ENCODE assay signal across 11 cellular contexts in genomic region chr19:43356749-43357148, GRCh38. TPM values are rescaled to one million over a fixed set of nuclear protein-coding genes. Genes with fewer than 3 reads are reported as not detected.
"Had no signal": no experiment of that assay in that cellular context is flagged by ENCODE, and none has a peak within 500 bp of the region (broad histone marks: within the 10 kb centered on the region; RNA-seq: fewer than 3 reads in every experiment).

No MANE protein-coding gene starts in this region.

RNA-seq across cellular contexts. Expression of gene CD177, which starts 3.3 kb away (rescaled TPM):
- total RNA-seq: activated CD4-positive, alpha-beta memory T cell treated with anti-CD3 and anti-CD28 coated beads, Interleukin-2, amount 10 ng/mL, durations not matched to agents 7 days and 5 days; activated CD4-positive, alpha-beta T cell treated with anti-CD3 and anti-CD28 coated beads for 36 hours; activated CD4-positive, alpha-beta T cell treated with anti-CD3 and anti-CD28 coated beads, Interleukin-2, amount 10 ng/mL, durations not matched to agents 7 days and 5 days; activated CD8-positive, alpha-beta memory T cell treated with anti-CD3 and anti-CD28 coated beads, Interleukin-2, amount 10 ng/mL, durations not matched to agents 7 days and 5 days; activated CD8-positive, alpha-beta T cell treated with anti-CD3 and anti-CD28 coated beads, Interleukin-2, amount 10 ng/mL, durations not matched to agents 7 days and 5 days; activated naive CD8-positive, alpha-beta T cell treated with anti-CD3 and anti-CD28 coated beads, Interleukin-2, amount 10 ng/mL, durations not matched to agents 7 days and 5 days; activated T-helper 2 cell treated with anti-CD3 and anti-CD28 coated beads, Interferon-gamma antibody, Interleukin-2, Interleukin-4, amounts not matched to agents 10 μg/mL and 5 μg/mL and 100 μg/mL, durations not matched to agents 14 hours and 24 hours and 36 hours; ascending aorta; cardiac muscle cell; chondrocyte had no signal
- polyA plus RNA-seq: cardiac muscle cell had no signal

RNA-seq across cellular contexts. Expression of gene TEX101, which starts 57.9 kb away (rescaled TPM):
- total RNA-seq: activated CD4-positive, alpha-beta memory T cell treated with anti-CD3 and anti-CD28 coated beads, Interleukin-2, amount 10 ng/mL, durations not matched to agents 7 days and 5 days; activated CD4-positive, alpha-beta T cell treated with anti-CD3 and anti-CD28 coated beads for 36 hours; activated CD4-positive, alpha-beta T cell treated with anti-CD3 and anti-CD28 coated beads, Interleukin-2, amount 10 ng/mL, durations not matched to agents 7 days and 5 days; activated CD8-positive, alpha-beta memory T cell treated with anti-CD3 and anti-CD28 coated beads, Interleukin-2, amount 10 ng/mL, durations not matched to agents 7 days and 5 days; activated CD8-positive, alpha-beta T cell treated with anti-CD3 and anti-CD28 coated beads, Interleukin-2, amount 10 ng/mL, durations not matched to agents 7 days and 5 days; activated naive CD8-positive, alpha-beta T cell treated with anti-CD3 and anti-CD28 coated beads, Interleukin-2, amount 10 ng/mL, durations not matched to agents 7 days and 5 days; activated T-helper 2 cell treated with anti-CD3 and anti-CD28 coated beads, Interferon-gamma antibody, Interleukin-2, Interleukin-4, amounts not matched to agents 10 μg/mL and 5 μg/mL and 100 μg/mL, durations not matched to agents 14 hours and 24 hours and 36 hours; ascending aorta; bronchial epithelial cell; cardiac muscle cell; chondrocyte had no signal
- polyA plus RNA-seq: cardiac muscle cell had no signal
